22 cellular contexts compared by ENCODE assay signal in genomic region chr13:42129033-42129432, GRCh38.
"Had no signal": no experiment of that assay in that cellular context is flagged by ENCODE, and none has a peak within 500 bp of the region (broad histone marks: within the 10 kb centered on the region; RNA-seq: fewer than 3 reads in every experiment).

No MANE protein-coding gene starts in this region.

- H3K4me2 ChIP-seq: KMS-11 had no signal

- H3K4me3 Mint-ChIP-seq: IgD-negative memory B cell had no signal

- H3K4me1 Mint-ChIP-seq: IgD-negative memory B cell had no signal

- H3K27ac ChIP-seq: KMS-11, RWPE1 had no signal

- ATAC-seq: K562, Panc1, PC-3, SK-N-SH treated with all-trans-retinoic acid at 6 μM for 48 hours had no signal

- FAIRE-seq: K562 had no signal

- H3K4me3 ChIP-seq: K562 had no signal

- DNase-seq: Kasumi-1, MM.1S, NCI-H1092 treated with DMSO at 0.1 percent for 48 hours, NCI-H1436, NCI-H187, NCI-H2029, NCI-H2081 treated with DMSO at 0.1 percent for 48 hours, NCI-H2171, NCI-H226, NCI-H446, NCI-H510A, NCI-H524 treated with DMSO at 0.1 percent for 48 hours, NCI-H69, NCI-H774, PC-3, SHP77 had no signal

- H3K9me3 Mint-ChIP-seq: IgD-negative memory B cell had no signal

- H3K9ac ChIP-seq: KMS-11 had no signal

- H3K27ac Mint-ChIP-seq: IgD-negative memory B cell had no signal

- H3K27me3 Mint-ChIP-seq: IgD-negative memory B cell had no signal
